In genomic region chr3:86774082-86774691, GRCh38 we compare ENCODE assay signal across 8 cellular contexts.
DNase-seq lines count a peak whose midpoint lies in the region; ATAC-seq and TF ChIP-seq lines count a peak whose summit lies in the region.

No MANE protein-coding gene starts in this region.

- no peak overlapping the region for H3K27ac ChIP-seq in esophagus squamous epithelium

- no peaks in the 10 kb centered on the region for H3K9me3 Mint-ChIP-seq in activated naive CD4-positive, alpha-beta T cell treated with anti-CD3 and anti-CD28 coated beads, Interleukin-2, amount 50 U/mL, for 72 hours

- DNase-seq in AML-193 (lab: John Stamatoyannopoulos, UW) = peak; percentile 34 to 53
- peak; percentile 56 for DNase-seq in OCI-M1 (lab: John Stamatoyannopoulos, UW)
- DNase-seq in esophagus squamous epithelium (lab: John Stamatoyannopoulos, UW) = no peak
- peak; percentile 86 for DNase-seq in superior temporal gyrus (ENCODE audit: extremely low spot score)
- no peak for DNase-seq in activated naive CD4-positive, alpha-beta T cell treated with anti-CD3 and anti-CD28 coated beads, Interleukin-2, amount 50 U/mL, for 72 hours (ENCODE audit: low spot score in 2 of 2)
- no peak for DNase-seq in GDM1 (lab: John Stamatoyannopoulos, UW)
- DNase-seq in NCI-H1048 (lab: John Stamatoyannopoulos, UW) = no peak

- no peaks in the 10 kb centered on the region for H3K36me3 ChIP-seq in esophagus squamous epithelium

- no peaks in the 10 kb centered on the region for H3K36me3 Mint-ChIP-seq in activated naive CD4-positive, alpha-beta T cell treated with anti-CD3 and anti-CD28 coated beads, Interleukin-2, amount 50 U/mL, for 72 hours

- no peaks in the 10 kb centered on the region for H3K4me1 ChIP-seq in esophagus squamous epithelium

- peak; percentile 41 for ATAC-seq in HG02759 (IDR thresholded peaks at IDR 0.05; ENCODE audit: unreplicated experiment)
- ATAC-seq in activated naive CD4-positive, alpha-beta T cell treated with anti-CD3 and anti-CD28 coated beads, Interleukin-2, amount 50 U/mL, for 72 hours = no peak

- WGBS in esophagus squamous epithelium, 2 donors = 28 to 31% methylated on average over 3 of the region's 3 CpGs

- intact Hi-C loops in esophagus squamous epithelium (cut with DNase I) = loop anchor here (10.0 kb wide), 1 partner anchor 311 kb away; no protein-coding TSS in a partner anchor

- H3K27me3 ChIP-seq in esophagus squamous epithelium = no peaks in the 10 kb centered on the region

- peak in 5 of 6 experiments; percentile 22 to 52 (median 40) for TF ChIP-seq CTCF in esophagus squamous epithelium (IDR thresholded peaks at IDR 0.05)

- no peak overlapping the region for H3K4me3 ChIP-seq in esophagus squamous epithelium

- no peaks in the 10 kb centered on the region for H3K9me3 ChIP-seq in esophagus squamous epithelium

- no peak overlapping the region for H3K27ac Mint-ChIP-seq in activated naive CD4-positive, alpha-beta T cell treated with anti-CD3 and anti-CD28 coated beads, Interleukin-2, amount 50 U/mL, for 72 hours

- no peak for TF ChIP-seq POLR2A in esophagus squamous epithelium (IDR thresholded peaks at IDR 0.05)

Comparison
In these comparisons a context has a peak if more than half of its experiments do, and no peak if none do; other contexts are left out.
1. DNase-seq: peak in AML-193 (2 of 2), OCI-M1 (single experiment) and superior temporal gyrus (single experiment); none in esophagus squamous epithelium (single experiment), activated naive CD4-positive, alpha-beta T cell treated with anti-CD3 and anti-CD28 coated beads, Interleukin-2, amount 50 U/mL, for 72 hours (0 of 2), GDM1 (single experiment) and NCI-H1048 (single experiment).